ENCODE assay signal across 1 cellular context in the genomic region with DNA sequence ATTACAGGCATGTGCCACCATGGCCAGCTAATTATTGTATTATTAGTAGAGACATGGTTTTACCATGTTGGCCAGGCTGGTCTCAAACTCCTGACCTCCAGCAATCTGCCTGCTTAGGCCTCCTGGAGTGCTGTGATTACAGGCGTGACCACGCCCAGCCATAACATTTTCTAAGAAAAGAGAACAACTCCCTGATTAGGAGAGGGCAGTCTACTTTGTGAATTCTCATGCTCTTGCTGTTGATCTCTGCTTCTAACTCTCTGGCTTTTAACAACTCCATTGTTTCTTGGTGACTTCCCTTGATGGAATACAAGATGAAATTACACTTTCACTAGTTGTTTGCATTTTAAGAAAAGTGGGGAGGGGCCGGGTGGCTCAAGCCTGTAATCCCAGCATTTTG.
TF ChIP-seq lines count a peak whose summit lies in the region.

No MANE protein-coding gene starts in this region.

TF ChIP-seq in HEK293, 187 proteins besides CTCF, POLR2A, EP300 and RAD21 (continued from another document):
- TF ChIP-seq GFI1B (tag by site-specific recombination; IDR thresholded peaks at IDR 0.05) = 0 out of 2 replicates have a peak, but pooled peaks have one; percentile 41
- TF ChIP-seq ZNF10 (tag by site-specific recombination; IDR thresholded peaks at IDR 0.05) = 0 out of 2 replicates have a peak, but pooled peaks have one; percentile 26
- peak; percentile 46; the same call in 1 of the 2 replicates for TF ChIP-seq HIC1 (tag by site-specific recombination; IDR thresholded peaks at IDR 0.05)
- TF ChIP-seq TRIM28 (IDR thresholded peaks at IDR 0.05; ENCODE audit: borderline replicate concordance, low read length) = no peak
- TF ChIP-seq PRDM1 (tag by site-specific recombination; IDR thresholded peaks at IDR 0.05) = peak; percentile 28; the same call in 1 of the 2 replicates
- no peak for TF ChIP-seq ZNF416 (tag by site-specific recombination; IDR thresholded peaks at IDR 0.05)
- no peak for TF ChIP-seq IKZF3 (tag by site-specific recombination; IDR thresholded peaks at IDR 0.05)
- no peak for TF ChIP-seq KLF8 (tag by site-specific recombination; IDR thresholded peaks at IDR 0.05)
- no peak for TF ChIP-seq BCL6B (tag by site-specific recombination; IDR thresholded peaks at IDR 0.05)
- TF ChIP-seq ZNF132 (tag by site-specific recombination; IDR thresholded peaks at IDR 0.05; ENCODE audit: borderline replicate concordance) = no peak
- TF ChIP-seq ZFP3 (tag by site-specific recombination; IDR thresholded peaks at IDR 0.05; ENCODE audit: low read depth) = no peak
